In the genomic region with DNA sequence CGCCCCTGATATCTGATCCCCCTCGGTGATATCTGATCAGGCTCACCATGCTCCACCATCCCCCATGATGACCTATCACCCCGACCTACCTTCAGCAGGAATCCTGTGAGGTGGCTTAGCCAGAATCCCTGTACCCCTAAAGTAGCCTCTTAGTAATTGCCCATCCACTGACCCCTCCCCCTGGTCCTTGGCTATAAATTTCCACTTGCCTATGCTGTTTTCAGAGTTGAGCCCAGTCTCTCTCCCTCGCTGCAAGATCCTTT, we compare ENCODE assay signal across 18 cellular contexts.
DNase-seq lines count a peak whose midpoint lies in the region; ATAC-seq, FAIRE-seq and TF ChIP-seq lines count a peak whose summit lies in the region.
"Had no signal": no experiment of that assay in that cellular context is flagged by ENCODE, and none has a peak within 500 bp of the region (broad histone marks: within the 10 kb centered on the region; RNA-seq: fewer than 3 reads in every experiment).

No MANE protein-coding gene starts in this region.

- no peak overlapping the region for H2BK120ac ChIP-seq in H1 (replicated peaks; ENCODE audit: low read depth, low read length)

- no peak overlapping the region for H3K14ac ChIP-seq in H1 (ENCODE audit: insufficient read length)

- H3K79me2 ChIP-seq in H1 (ENCODE audit: control insufficient read depth in 1 of 2, insufficient read depth in 2 of 2, low read length in 2 of 2) (no peaks in the 10 kb centered on the region), PC-3 (ENCODE audit: low read length) (no peaks in the 10 kb centered on the region)

- H3K27ac Mint-ChIP-seq in activated CD4-positive, alpha-beta T cell treated with anti-CD3 and anti-CD28 coated beads, Interleukin-2, amount 10 ng/mL, durations not matched to agents 24 days and 14 days = no peak overlapping the region
- H3K27ac Mint-ChIP-seq in activated CD4-positive, alpha-beta T cell treated with anti-CD3 and anti-CD28 coated beads, Interleukin-2, amount 10 ng/mL, durations not matched to agents 7 days and 5 days = no peak overlapping the region
- peak overlapping the region; percentile 93 for H3K27ac Mint-ChIP-seq in nephron progenitor cell
- H3K27ac Mint-ChIP-seq: B cell; CD4-positive, alpha-beta memory T cell had no signal

- no peak overlapping the region for H4K91ac ChIP-seq in H1 (replicated peaks; ENCODE audit: insufficient read length, low read length)

- H3K9me3 Mint-ChIP-seq in activated CD4-positive, alpha-beta T cell treated with anti-CD3 and anti-CD28 coated beads, Interleukin-2, amount 10 ng/mL, durations not matched to agents 24 days and 14 days = no peaks in the 10 kb centered on the region
- no peaks in the 10 kb centered on the region for H3K9me3 Mint-ChIP-seq in activated CD4-positive, alpha-beta T cell treated with anti-CD3 and anti-CD28 coated beads, Interleukin-2, amount 10 ng/mL, durations not matched to agents 7 days and 5 days
- peaks cover 34% of the 10 kb centered on the region for H3K9me3 Mint-ChIP-seq in nephron progenitor cell
- H3K9me3 Mint-ChIP-seq: CD4-positive, alpha-beta memory T cell had no signal

- no peak overlapping the region for H2BK20ac ChIP-seq in H1 (ENCODE audit: low read length)

- peaks cover 3% of the 10 kb centered on the region for H3K27me3 Mint-ChIP-seq in activated CD4-positive, alpha-beta T cell treated with anti-CD3 and anti-CD28 coated beads, Interleukin-2, amount 10 ng/mL, durations not matched to agents 24 days and 14 days
- H3K27me3 Mint-ChIP-seq in activated CD4-positive, alpha-beta T cell treated with anti-CD3 and anti-CD28 coated beads, Interleukin-2, amount 10 ng/mL, durations not matched to agents 7 days and 5 days = peaks cover 3% of the 10 kb centered on the region
- H3K27me3 Mint-ChIP-seq in nephron progenitor cell (ENCODE audit: low read depth, poor library complexity) = no peaks in the 10 kb centered on the region

- H3K4me1 ChIP-seq in H1 (replicated peaks in 1 of 4; ENCODE audit: control insufficient read depth in 3 of 4, insufficient read depth in 4 of 4, low read length in 3 of 4) = peaks cover 0 to 4% (median 2%) of the 10 kb centered on the region in 4 experiments; a peak in 5 of 7 replicates
- no peaks in the 10 kb centered on the region for H3K4me1 ChIP-seq in PC-3 (ENCODE audit: insufficient read depth, low read length)
- H3K4me1 ChIP-seq: HAP-1 had no signal

- no peak overlapping the region for H3K18ac ChIP-seq in H1 (ENCODE audit: extremely low read depth, low read length)

- no peak overlapping the region for H2AK5ac ChIP-seq in H1 (ENCODE audit: low read depth, low read length)

- no peaks in the 10 kb centered on the region for H3K36me3 Mint-ChIP-seq in activated CD4-positive, alpha-beta T cell treated with anti-CD3 and anti-CD28 coated beads, Interleukin-2, amount 10 ng/mL, durations not matched to agents 24 days and 14 days (ENCODE audit: low read depth)
- H3K36me3 Mint-ChIP-seq in activated CD4-positive, alpha-beta T cell treated with anti-CD3 and anti-CD28 coated beads, Interleukin-2, amount 10 ng/mL, durations not matched to agents 7 days and 5 days (ENCODE audit: low read depth) = no peaks in the 10 kb centered on the region
- peaks cover 11% of the 10 kb centered on the region for H3K36me3 Mint-ChIP-seq in nephron progenitor cell (ENCODE audit: low read depth)
- H3K36me3 Mint-ChIP-seq: CD4-positive, alpha-beta memory T cell had no signal

- TF ChIP-seq CTCF in H1 (IDR thresholded peaks at IDR 0.05; ENCODE audit: control extremely low read depth in 1 of 3, insufficient read depth in 1 of 3, low read depth in 1 of 3, low read length in 3 of 3) = no peak
- no peak for TF ChIP-seq CTCF in nephron progenitor cell (IDR thresholded peaks at IDR 0.05)
- TF ChIP-seq CTCF in PC-3 (conservative IDR thresholded peaks at IDR 0.05; ENCODE audit: low read depth, low read length) = no peak

- POLR2A ChIA-PET in activated CD4-positive, alpha-beta T cell treated with anti-CD3 and anti-CD28 coated beads, Interleukin-2, amount 10 ng/mL, durations not matched to agents 7 days and 5 days (lab: Charles Lee) = no interaction called here
- POLR2A ChIA-PET in H1 (lab: Charles Lee; ENCODE audit: partially characterized antibody) (no interaction called here), PC-3 (lab: Charles Lee; ENCODE audit: unreplicated experiment) (no interaction called here)

- H3F3A ChIP-seq in PC-3 (ENCODE audit: low read length, unreplicated experiment) = no peaks in the 10 kb centered on the region

- H2BK15ac ChIP-seq in H1 (ENCODE audit: low read length) = no peak overlapping the region

- ATAC-seq in PC-3 = no peak
- ATAC-seq: GM12878, HepG2 had no signal

- H2BK12ac ChIP-seq in H1 (ENCODE audit: low read depth, low read length) = 0 out of 2 replicates have a peak overlapping the region, but pooled peaks have one; percentile 75

- no peak overlapping the region for H3K23ac ChIP-seq in H1 (ENCODE audit: insufficient read length)

- H3K36me3 ChIP-seq in H1 (ENCODE audit: control insufficient read depth in 2 of 4, insufficient read depth in 4 of 4, low read length in 3 of 4) (no peaks in the 10 kb centered on the region), PC-3 (ENCODE audit: low read depth, low read length) (peaks cover 56% of the 10 kb centered on the region)
- H3K36me3 ChIP-seq: HAP-1 had no signal

- no TSS peak for BruUV-seq in PC-3 (replicated peaks; lab: Mats Ljungman, UMichigan)

- no peak for TF ChIP-seq POLR2A in H1 (IDR thresholded peaks at IDR 0.05; ENCODE audit: control extremely low read depth in 1 of 2, low read depth in 2 of 2, low read length in 2 of 2)

- H3K4me3 ChIP-seq in H1 (ENCODE audit: extremely low read depth in 1 of 4, insufficient read depth in 2 of 4, low read depth in 3 of 4, low read length in 4 of 4) (no peak overlapping the region), PC-3 (ENCODE audit: low read length) (no peak overlapping the region)
- H3K4me3 ChIP-seq: GM12878, HAP-1 had no signal

- no peaks in the 10 kb centered on the region for H3K9me3 ChIP-seq in H1 (ENCODE audit: insufficient read depth in 2 of 2, low read depth in 1 of 2, low read length in 1 of 2)
- no peaks in the 10 kb centered on the region for H3K9me3 ChIP-seq in PC-3 (ENCODE audit: low read length)
- H3K9me3 ChIP-seq: HAP-1 had no signal

- no peak overlapping the region for H3K56ac ChIP-seq in H1 (replicated peaks; ENCODE audit: insufficient read length, low read depth, low read length)

- H3K27me3 ChIP-seq in H1 (replicated peaks in 1 of 4; ENCODE audit: control insufficient read depth in 3 of 4, extremely low read depth in 1 of 4, insufficient read depth in 3 of 4, low read length in 3 of 4) (peaks cover 0 to 1% (median 0%) of the 10 kb centered on the region in 4 experiments; a peak in 1 of 7 replicates), PC-3 (ENCODE audit: low read length) (no peaks in the 10 kb centered on the region)

- TF ChIP-seq RAD21 in H1 (IDR thresholded peaks at IDR 0.05 in 1 of 2, conservative IDR thresholded peaks at IDR 0.05 in 1 of 2; ENCODE audit: low read depth in 2 of 2, low read length in 2 of 2) = no peak

- TF ChIP-seq EP300 in H1 (IDR thresholded peaks at IDR 0.05; ENCODE audit: borderline replicate concordance in 1 of 2, low read depth in 2 of 2, low read length in 2 of 2) = no peak

- no peak overlapping the region for H4K8ac ChIP-seq in H1 (ENCODE audit: extremely low read depth, insufficient read depth, low read length)

- H3K4me2 ChIP-seq in H1 (ENCODE audit: insufficient read depth in 1 of 2, low read depth in 2 of 2, low read length in 2 of 2) (no peak overlapping the region), PC-3 (ENCODE audit: low read length) (no peak overlapping the region)

- DNase-seq in activated CD4-positive, alpha-beta T cell treated with anti-CD3 and anti-CD28 coated beads, Interleukin-2, amount 10 ng/mL, durations not matched to agents 24 days and 14 days = peak; percentile 33
- DNase-seq in activated CD4-positive, alpha-beta T cell treated with anti-CD3 and anti-CD28 coated beads, Interleukin-2, amount 10 ng/mL, durations not matched to agents 7 days and 5 days = no peak
- no peak for DNase-seq in H1 (ENCODE audit: low read depth in 1 of 2, low spot score in 2 of 2)
- peak; percentile 27 for DNase-seq in nephron progenitor cell
- no peak for DNase-seq in stimulated activated CD4-positive, alpha-beta T cell treated with anti-CD3 and anti-CD28 coated beads, Interleukin-4, amount 100 ng/mL, for 24 hours
- no peak for DNase-seq in posterior cingulate gyrus
- no peak for DNase-seq in PC-3
- DNase-seq: C1 segment of cervical spinal cord; CD4-positive, alpha-beta memory T cell; DMS79; GOT3 had no signal

- peak overlapping the region; percentile 35; the same call in 1 of the 2 replicates for H2AFZ ChIP-seq in H1 (ENCODE audit: low read length)
- H2AFZ ChIP-seq in PC-3 (ENCODE audit: low read length) = no peak overlapping the region

- no peaks in the 10 kb centered on the region for H3K4me1 Mint-ChIP-seq in activated CD4-positive, alpha-beta T cell treated with anti-CD3 and anti-CD28 coated beads, Interleukin-2, amount 10 ng/mL, durations not matched to agents 24 days and 14 days
- no peaks in the 10 kb centered on the region for H3K4me1 Mint-ChIP-seq in activated CD4-positive, alpha-beta T cell treated with anti-CD3 and anti-CD28 coated beads, Interleukin-2, amount 10 ng/mL, durations not matched to agents 7 days and 5 days
- peaks cover 42% of the 10 kb centered on the region for H3K4me1 Mint-ChIP-seq in nephron progenitor cell
- H3K4me1 Mint-ChIP-seq: B cell had no signal

- no peak overlapping the region for H3K4ac ChIP-seq in H1 (replicated peaks; ENCODE audit: insufficient read length, low read depth, low read length)

- FAIRE-seq in H1 (lab: Jason Lieb, UNC) = no peak
- FAIRE-seq: A204.1, GM12878, GM18507, HepG2, HTR-8/SVneo had no signal

- no peaks in the 10 kb centered on the region for H3K23me2 ChIP-seq in H1 (ENCODE audit: low read depth, low read length)

- no peaks in the 10 kb centered on the region for H4K20me1 ChIP-seq in H1 (replicated peaks in 1 of 2; ENCODE audit: control insufficient read depth in 1 of 2, insufficient read depth in 2 of 2, low read length in 2 of 2)
- H4K20me1 ChIP-seq in PC-3 (ENCODE audit: low read length) = no peaks in the 10 kb centered on the region

- no peak overlapping the region for H3K4me3 Mint-ChIP-seq in activated CD4-positive, alpha-beta T cell treated with anti-CD3 and anti-CD28 coated beads, Interleukin-2, amount 10 ng/mL, durations not matched to agents 24 days and 14 days
- no peak overlapping the region for H3K4me3 Mint-ChIP-seq in activated CD4-positive, alpha-beta T cell treated with anti-CD3 and anti-CD28 coated beads, Interleukin-2, amount 10 ng/mL, durations not matched to agents 7 days and 5 days
- peak overlapping the region; percentile 20 for H3K4me3 Mint-ChIP-seq in nephron progenitor cell
- H3K4me3 Mint-ChIP-seq: B cell; CD4-positive, alpha-beta memory T cell had no signal

- intact Hi-C loops in activated CD4-positive, alpha-beta T cell treated with anti-CD3 and anti-CD28 coated beads, Interleukin-2, amount 10 ng/mL, durations not matched to agents 24 days and 14 days (cut with micrococcal nuclease) = no loop called here
- intact Hi-C loops in posterior cingulate gyrus (cut with DNase I) = loop anchor here (10.0 kb wide), 1 partner anchor 619 kb away; no protein-coding TSS in a partner anchor
- intact Hi-C loops in PC-3 (cut with micrococcal nuclease) = no loop called here

- no peaks in the 10 kb centered on the region for H3K9me2 ChIP-seq in PC-3 (replicated peaks; ENCODE audit: low read length)

- CTCF ChIA-PET in activated CD4-positive, alpha-beta T cell treated with anti-CD3 and anti-CD28 coated beads, Interleukin-2, amount 10 ng/mL, durations not matched to agents 7 days and 5 days (lab: Charles Lee) = no interaction called here
- CTCF ChIA-PET in H1 (lab: Charles Lee; ENCODE audit: partially characterized antibody) (interaction anchor here (1.7 kb wide), 1 partner anchor 12 kb away, joined by 4 read pairs; no protein-coding TSS in a partner anchor), PC-3 (lab: Charles Lee) (no interaction called here)

- H2BK5ac ChIP-seq in H1 (ENCODE audit: low read depth, low read length) = no peak overlapping the region

- no peak overlapping the region for H3K27ac ChIP-seq in H1 (ENCODE audit: low read depth, low read length)
- no peak overlapping the region for H3K27ac ChIP-seq in PC-3 (ENCODE audit: low read length)

- WGBS in H1 (ENCODE audit: extremely low coverage in 1 of 2, insufficient coverage in 1 of 2, insufficient read length in 1 of 2, insufficient replicate concordance in 2 of 2, low coverage in 1 of 2, low lambda C conversion rate in 2 of 2, missing lambda C conversion rate in 1 of 2), 2 experiments = 60% methylated on average over 4 of the region's 4 CpGs; no CpG with 5 or more reads in 1 of the 2 experiments

- H3K79me1 ChIP-seq in H1 (ENCODE audit: low read depth, low read length) = no peaks in the 10 kb centered on the region

- H3K9ac ChIP-seq in H1 (replicated peaks in 1 of 4; ENCODE audit: extremely low read depth in 1 of 4, low read depth in 3 of 4, low read length in 3 of 4) = no peak overlapping the region
- no peak overlapping the region for H3K9ac ChIP-seq in PC-3 (ENCODE audit: low read length)

- H4K5ac ChIP-seq in H1 (ENCODE audit: insufficient read length, low read depth, low read length) = no peak overlapping the region

Comparison
In these comparisons a context has a peak if more than half of its experiments do, and no peak if none do; other contexts are left out.
1. DNase-seq: peak in activated CD4-positive, alpha-beta T cell treated with anti-CD3 and anti-CD28 coated beads, Interleukin-2, amount 10 ng/mL, durations not matched to agents 24 days and 14 days (single experiment) and nephron progenitor cell (single experiment); none in activated CD4-positive, alpha-beta T cell treated with anti-CD3 and anti-CD28 coated beads, Interleukin-2, amount 10 ng/mL, durations not matched to agents 7 days and 5 days (single experiment), H1 (0 of 2), stimulated activated CD4-positive, alpha-beta T cell treated with anti-CD3 and anti-CD28 coated beads, Interleukin-4, amount 100 ng/mL, for 24 hours (single experiment), posterior cingulate gyrus (0 of 10) and PC-3 (single experiment).